5 cellular contexts compared by ENCODE assay signal in genomic region chr1:16696507-16697150, GRCh38. TPM values are rescaled to one million over a fixed set of nuclear protein-coding genes. Genes with fewer than 3 reads are reported as not detected.
"Had no signal": no experiment of that assay in that cellular context is flagged by ENCODE, and none has a peak within 500 bp of the region (broad histone marks: within the 10 kb centered on the region; RNA-seq: fewer than 3 reads in every experiment).

No MANE protein-coding gene starts in this region.

RNA-seq across cellular contexts. Expression of gene RNU1-3, which starts 29.9 kb away (rescaled TPM):
- total RNA-seq: fibroblast of villous mesenchyme, myocyte, osteoblast had no signal
- polyA plus RNA-seq: aorta, mammary epithelial cell had no signal

RNA-seq across cellular contexts. Expression of gene RNU1-4, which starts 43.7 kb away (rescaled TPM):
- total RNA-seq: fibroblast of villous mesenchyme, myocyte, osteoblast had no signal
- polyA plus RNA-seq: aorta, mammary epithelial cell had no signal
